20 cellular contexts compared by ENCODE assay signal in genomic region chr11:26891501-26891900, GRCh38.
"Had no signal": no experiment of that assay in that cellular context is flagged by ENCODE, and none has a peak within 500 bp of the region (broad histone marks: within the 10 kb centered on the region; RNA-seq: fewer than 3 reads in every experiment).

No MANE protein-coding gene starts in this region.

- DNase-seq: activated CD4-positive, alpha-beta T cell treated with anti-CD3 and anti-CD28 coated beads, Interleukin-2, amount 50 U/mL, for 1 hour; activated CD8-positive, alpha-beta memory T cell treated with anti-CD3 and anti-CD28 coated beads, Interleukin-2, amount 10 ng/mL, durations not matched to agents 7 days and 5 days; activated CD8-positive, alpha-beta T cell treated with anti-CD3 and anti-CD28 coated beads, Interleukin-2, amount 10 ng/mL, durations not matched to agents 7 days and 5 days; activated T-cell treated with anti-CD3 and anti-CD28 coated beads, Interleukin-2, amount 50 U/mL, for 48 hours; cerebellar nuclear complex; dorsolateral prefrontal cortex; effector memory CD4-positive, alpha-beta T cell; islet precursor cell; left ventricle myocardium inferior; mesendoderm; natural killer cell; occipital lobe; stimulated activated CD4-positive, alpha-beta T cell treated with anti-CD3 and anti-CD28 coated beads, Interleukin-1b, Interleukin-23, amount 100 ng/mL, for 48 hours; stimulated activated naive B cell treated with anti-CD40 and anti-IgM and Interleukin-4, amounts not matched to agents 10 μg/mL and 1 μg/mL and 100 μg/mL, for 72 hours; stomach; T-helper 9 cell; thyroid gland; upper lobe of left lung had no signal

- ATAC-seq: activated CD8-positive, alpha-beta memory T cell treated with anti-CD3 and anti-CD28 coated beads, Interleukin-2, amount 10 ng/mL, durations not matched to agents 7 days and 5 days; activated CD8-positive, alpha-beta T cell treated with anti-CD3 and anti-CD28 coated beads, Interleukin-2, amount 10 ng/mL, durations not matched to agents 7 days and 5 days; gastroesophageal sphincter; natural killer cell; stimulated activated naive B cell treated with anti-CD40 and anti-IgM and Interleukin-4, amounts not matched to agents 10 μg/mL and 1 μg/mL and 100 μg/mL, for 72 hours; WTC11 had no signal
